ENCODE assay signal across 1 cellular context in the genomic region with DNA sequence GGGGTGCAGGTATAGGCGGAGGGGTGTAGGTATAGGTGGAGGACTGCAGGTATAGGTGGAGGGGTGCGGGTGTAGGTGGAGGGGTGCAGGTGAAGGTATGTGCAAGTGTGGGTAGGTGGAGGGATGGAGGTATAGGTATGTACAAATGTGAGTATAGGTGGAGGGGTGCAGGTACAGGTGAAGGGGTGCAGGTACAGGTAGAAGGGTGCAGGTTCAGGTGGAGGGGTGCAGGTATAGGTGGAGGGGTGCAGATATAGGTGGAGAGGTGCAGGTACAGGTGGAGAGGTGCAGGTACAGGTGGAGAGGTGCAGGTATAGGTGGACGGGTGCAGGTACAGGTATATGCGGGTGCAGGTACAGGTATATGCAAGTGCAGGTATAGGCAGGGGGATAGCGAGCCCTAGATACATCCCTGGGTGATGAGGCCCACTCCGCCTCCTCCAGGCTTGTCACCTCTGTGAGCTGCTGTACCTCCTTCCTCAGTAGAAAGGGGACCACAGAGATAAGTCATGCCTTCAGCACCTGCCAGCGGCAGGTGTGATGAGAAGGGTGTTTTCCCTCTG.
TF ChIP-seq lines count a peak whose summit lies in the region.

No MANE protein-coding gene starts in this region.

TF ChIP-seq in IMR-90, 13 proteins besides CTCF, POLR2A, EP300 and RAD21:
- TF ChIP-seq, protein P1, sequence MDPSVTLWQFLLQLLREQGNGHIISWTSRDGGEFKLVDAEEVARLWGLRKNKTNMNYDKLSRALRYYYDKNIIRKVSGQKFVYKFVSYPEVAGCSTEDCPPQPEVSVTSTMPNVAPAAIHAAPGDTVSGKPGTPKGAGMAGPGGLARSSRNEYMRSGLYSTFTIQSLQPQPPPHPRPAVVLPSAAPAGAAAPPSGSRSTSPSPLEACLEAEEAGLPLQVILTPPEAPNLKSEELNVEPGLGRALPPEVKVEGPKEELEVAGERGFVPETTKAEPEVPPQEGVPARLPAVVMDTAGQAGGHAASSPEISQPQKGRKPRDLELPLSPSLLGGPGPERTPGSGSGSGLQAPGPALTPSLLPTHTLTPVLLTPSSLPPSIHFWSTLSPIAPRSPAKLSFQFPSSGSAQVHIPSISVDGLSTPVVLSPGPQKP (IDR thresholded peaks at IDR 0.05; ENCODE audit: borderline replicate concordance, low read depth, low read length): no peak
- TF ChIP-seq MXI1 (IDR thresholded peaks at IDR 0.05; ENCODE audit: borderline replicate concordance, low read depth, low read length): no peak
- no peak for TF ChIP-seq CHD1 (IDR thresholded peaks at IDR 0.05; ENCODE audit: low read depth, low read length)
- no peak for TF ChIP-seq BHLHE40 (IDR thresholded peaks at IDR 0.05; ENCODE audit: low read depth, low read length)
- TF ChIP-seq USF2 (IDR thresholded peaks at IDR 0.05; ENCODE audit: low read depth, low read length): no peak
- TF ChIP-seq SMC3 (IDR thresholded peaks at IDR 0.05; ENCODE audit: low read depth, low read length): no peak
- no peak for TF ChIP-seq CEBPB (IDR thresholded peaks at IDR 0.05; ENCODE audit: low read depth, low read length)
- no peak for TF ChIP-seq RFX5 (IDR thresholded peaks at IDR 0.05; ENCODE audit: low read depth, low read length)
- TF ChIP-seq FOS (IDR thresholded peaks at IDR 0.05; ENCODE audit: low read depth, low read length): no peak
- no peak for TF ChIP-seq RCOR1 (IDR thresholded peaks at IDR 0.05; ENCODE audit: insufficient replicate concordance, low read length)
